22 cellular contexts compared by ENCODE assay signal in the genomic region with DNA sequence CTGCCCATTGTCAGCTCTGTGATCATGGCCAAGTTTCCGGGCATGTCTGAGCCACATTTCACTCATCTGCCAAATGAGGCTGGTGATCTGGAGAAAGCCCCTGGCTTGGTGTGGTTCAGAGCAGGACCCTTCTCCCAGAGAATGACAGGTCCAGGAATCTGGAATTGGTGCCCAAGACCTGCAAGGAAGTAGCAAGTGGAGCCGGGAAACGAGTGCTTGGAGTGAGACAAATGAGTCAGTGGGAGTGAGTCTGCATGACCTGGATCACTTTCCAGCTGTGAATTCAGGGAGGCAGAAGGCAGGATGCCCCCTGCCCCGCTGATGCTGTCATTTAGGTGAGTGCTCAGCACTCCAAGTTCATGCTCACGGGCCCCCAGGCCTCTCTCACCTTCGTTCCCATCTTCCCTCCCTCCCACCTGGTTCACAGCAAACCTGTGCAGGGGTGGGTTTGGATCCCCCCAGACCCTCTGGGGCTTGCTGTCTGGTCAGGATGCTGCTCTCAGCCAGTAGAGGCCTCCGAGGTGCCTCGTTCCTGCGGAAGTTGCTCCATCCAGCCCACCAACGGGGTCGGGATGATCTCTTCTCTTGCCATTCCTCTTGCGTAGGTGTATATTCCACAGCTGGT.
DNase-seq lines count a peak whose midpoint lies in the region; ATAC-seq, FAIRE-seq and TF ChIP-seq lines count a peak whose summit lies in the region.
"Had no signal": no experiment of that assay in that cellular context is flagged by ENCODE, and none has a peak within 500 bp of the region (broad histone marks: within the 10 kb centered on the region; RNA-seq: fewer than 3 reads in every experiment).

No MANE protein-coding gene starts in this region.

- H3K36me3 Mint-ChIP-seq in natural killer cell treated with Interleukin-12 subunit alpha and Interleukin-12 subunit beta and Interleukin-15 and Interleukin-18, amount 100 ng/mL, for 72 hours, result no peaks in the 10 kb centered on the region
- H3K36me3 Mint-ChIP-seq in natural killer cell (no peaks in the 10 kb centered on the region), MCF 10A (ENCODE audit: insufficient read depth, unreplicated experiment) (no peaks in the 10 kb centered on the region)
- H3K36me3 Mint-ChIP-seq: CD4-positive, alpha-beta memory T cell had no signal

- no peak overlapping the region for H3K4me3 Mint-ChIP-seq in natural killer cell treated with Interleukin-12 subunit alpha and Interleukin-12 subunit beta and Interleukin-15 and Interleukin-18, amount 100 ng/mL, for 72 hours
- H3K4me3 Mint-ChIP-seq in natural killer cell (no peak overlapping the region), MCF 10A (ENCODE audit: unreplicated experiment) (no peak overlapping the region)
- H3K4me3 Mint-ChIP-seq: CD4-positive, alpha-beta memory T cell had no signal

- H3K27me3 Mint-ChIP-seq in natural killer cell treated with Interleukin-12 subunit alpha and Interleukin-12 subunit beta and Interleukin-15 and Interleukin-18, amount 100 ng/mL, for 72 hours, result peaks cover 10% of the 10 kb centered on the region in 2 donors
- H3K27me3 Mint-ChIP-seq in natural killer cell (ENCODE audit: low read depth in 2 of 2) (peaks cover 8 to 10% of the 10 kb centered on the region in 2 donors), MCF 10A (ENCODE audit: insufficient read depth, unreplicated experiment) (no peaks in the 10 kb centered on the region)

- ATAC-seq in natural killer cell treated with Interleukin-12 subunit alpha and Interleukin-12 subunit beta and Interleukin-15 and Interleukin-18, amount 100 ng/mL, for 72 hours, result no peak
- ATAC-seq in natural killer cell (no peak), GM18498 (IDR thresholded peaks at IDR 0.05; ENCODE audit: unreplicated experiment) (no peak)

- H3K4me1 Mint-ChIP-seq in natural killer cell treated with Interleukin-12 subunit alpha and Interleukin-12 subunit beta and Interleukin-15 and Interleukin-18, amount 100 ng/mL, for 72 hours (ENCODE audit: low read depth in 2 of 2), result no peaks in the 10 kb centered on the region
- H3K4me1 Mint-ChIP-seq in natural killer cell (no peaks in the 10 kb centered on the region), MCF 10A (ENCODE audit: insufficient read depth, unreplicated experiment) (peaks cover 13% of the 10 kb centered on the region)
- H3K4me1 Mint-ChIP-seq: CD4-positive, alpha-beta memory T cell had no signal

- POLR2A ChIA-PET in MCF 10A (lab: Yijun Ruan, JAX), result no interaction called here

- no TSS peak for BruUV-seq in MCF 10A (replicated peaks; lab: Mats Ljungman, UMichigan)

- no peak for TF ChIP-seq CTCF in natural killer cell (IDR thresholded peaks at IDR 0.05)
- TF ChIP-seq CTCF in MCF 10A (IDR thresholded peaks at IDR 0.05; ENCODE audit: unreplicated experiment), result no peak

- intact Hi-C loops in natural killer cell (cut with micrococcal nuclease), result no loop called here
- intact Hi-C loops in posterior vena cava (cut with DNase I), result no loop called here
- intact Hi-C loops in MCF 10A (cut with micrococcal nuclease), result no loop called here

- H3K9me3 Mint-ChIP-seq in natural killer cell treated with Interleukin-12 subunit alpha and Interleukin-12 subunit beta and Interleukin-15 and Interleukin-18, amount 100 ng/mL, for 72 hours, result no peaks in the 10 kb centered on the region
- H3K9me3 Mint-ChIP-seq in natural killer cell (no peaks in the 10 kb centered on the region), MCF 10A (ENCODE audit: unreplicated experiment) (no peaks in the 10 kb centered on the region)
- H3K9me3 Mint-ChIP-seq: CD4-positive, alpha-beta memory T cell had no signal

- peak; percentile 29 for DNase-seq in natural killer cell treated with Interleukin-12 subunit alpha and Interleukin-12 subunit beta and Interleukin-15 and Interleukin-18, amount 100 ng/mL, for 72 hours (ENCODE audit: low spot score)
- no peak for DNase-seq in natural killer cell
- DNase-seq in RCC 7860 (ENCODE audit: low spot score), result peak; percentile 20
- peak; percentile 51 for DNase-seq in posterior vena cava (ENCODE audit: low spot score)
- DNase-seq in NCI-H82 (lab: John Stamatoyannopoulos, UW), result no peak
- no peak for DNase-seq in MCF 10A (ENCODE audit: unreplicated experiment)
- DNase-seq: C1 segment of cervical spinal cord; CD4-positive, alpha-beta memory T cell; COR-L47; DMS53; HCEC 1CT; Karpas-422; MV-4-11; NCI-H1105; NCI-H1436 treated with DMSO at 0.1 percent for 48 hours; NCI-H187 treated with DMSO at 0.1 percent for 48 hours; NCI-H524; NCI-H748 treated with DMSO at 0.1 percent for 48 hours; SIG-M5 had no signal

- no peak for FAIRE-seq in RCC 7860 (lab: Jason Lieb, UNC)
- FAIRE-seq: G401.6, H1 had no signal

- CTCF ChIA-PET in MCF 10A (lab: Yijun Ruan, JAX), result no interaction called here

- H3K27ac Mint-ChIP-seq in natural killer cell treated with Interleukin-12 subunit alpha and Interleukin-12 subunit beta and Interleukin-15 and Interleukin-18, amount 100 ng/mL, for 72 hours, result no peak overlapping the region
- no peak overlapping the region for H3K27ac Mint-ChIP-seq in natural killer cell
- no peak overlapping the region for H3K27ac Mint-ChIP-seq in MCF 10A (ENCODE audit: low read depth, unreplicated experiment)
- H3K27ac Mint-ChIP-seq: CD4-positive, alpha-beta memory T cell had no signal

Comparison
In these comparisons a context has a peak if more than half of its experiments do, and no peak if none do; other contexts are left out.
1. DNase-seq: peak in natural killer cell treated with Interleukin-12 subunit alpha and Interleukin-12 subunit beta and Interleukin-15 and Interleukin-18, amount 100 ng/mL, for 72 hours (single experiment), RCC 7860 (single experiment) and posterior vena cava (single experiment); none in natural killer cell (single experiment), NCI-H82 (single experiment) and MCF 10A (single experiment).